36 cellular contexts compared by ENCODE assay signal in genomic region chrX:122244080-122244479, GRCh38.
A peak's percentile ranks its signal among the peaks of the same experiment; 100 is the strongest.
DNase-seq lines count a peak whose midpoint lies in the region; ATAC-seq, FAIRE-seq and TF ChIP-seq lines count a peak whose summit lies in the region.
"Had no signal": no experiment of that assay in that cellular context is flagged by ENCODE, and none has a peak within 500 bp of the region (broad histone marks: within the 10 kb centered on the region; RNA-seq: fewer than 3 reads in every experiment).

No MANE protein-coding gene starts in this region.

- H4K91ac ChIP-seq in H1 (replicated peaks; ENCODE audit: insufficient read length, low read length) = no peak overlapping the region

- POLR2A ChIA-PET in A549 (lab: Yijun Ruan, JAX) = no interaction called here
- POLR2A ChIA-PET in WTC11 (lab: Charles Lee) = no interaction called here
- POLR2A ChIA-PET in H1 (lab: Charles Lee; ENCODE audit: partially characterized antibody) = interaction anchor here (0.6 to 2.9 kb wide), 6 partner anchors 9 to 394 kb away, joined by 3 to 17 read pairs (median 4); no protein-coding TSS in a partner anchor

- H2AFZ ChIP-seq in GM23338 (no peak overlapping the region), H1 (ENCODE audit: low read length) (no peak overlapping the region)

- intact Hi-C loops in left ventricle myocardium inferior (cut with micrococcal nuclease) = no loop called here

- no peak overlapping the region for H3K14ac ChIP-seq in H1 (ENCODE audit: insufficient read length)

- H3K56ac ChIP-seq in H1 (replicated peaks; ENCODE audit: insufficient read length, low read depth, low read length) = no peak overlapping the region

- TF ChIP-seq RAD21 in A549 (conservative IDR thresholded peaks at IDR 0.05 in 1 of 2, IDR thresholded peaks at IDR 0.05 in 1 of 2) (no peak), H1 (IDR thresholded peaks at IDR 0.05 in 1 of 2, conservative IDR thresholded peaks at IDR 0.05 in 1 of 2; ENCODE audit: low read depth in 2 of 2, low read length in 2 of 2) (no peak)

- no peak overlapping the region for H4K5ac ChIP-seq in H1 (ENCODE audit: insufficient read length, low read depth, low read length)

- H3K9me2 ChIP-seq in GM23338 (ENCODE audit: insufficient read depth) = no peaks in the 10 kb centered on the region

- peaks cover 18% of the 10 kb centered on the region for H3K36me3 ChIP-seq in GM23338 (ENCODE audit: insufficient read depth)
- peaks cover 0 to 43% (median 7%) of the 10 kb centered on the region in 4 experiments; a peak in 5 of 8 replicates for H3K36me3 ChIP-seq in H1 (ENCODE audit: control insufficient read depth in 2 of 4, insufficient read depth in 4 of 4, low read length in 3 of 4)
- no peaks in the 10 kb centered on the region for H3K36me3 ChIP-seq in left ventricle myocardium inferior
- H3K36me3 ChIP-seq in SJCRH30 = no peaks in the 10 kb centered on the region
- H3K36me3 ChIP-seq: BE2C; BLaER1; BLaER1 treated with 17β-estradiol and CSF1 and Interleukin-3, amounts not matched to agents 10 nM and 100 nM had no signal

- H3K4me1 ChIP-seq in A549 (no peaks in the 10 kb centered on the region), GM23338 (ENCODE audit: insufficient read depth) (no peaks in the 10 kb centered on the region; the same call in none of the 2 replicates), H1 (replicated peaks in 1 of 4; ENCODE audit: control insufficient read depth in 3 of 4, insufficient read depth in 4 of 4, low read length in 3 of 4) (no peaks in the 10 kb centered on the region; a peak in 1 of 7 replicates), left ventricle myocardium inferior (no peaks in the 10 kb centered on the region), SJCRH30 (no peaks in the 10 kb centered on the region)
- H3K4me1 ChIP-seq: BE2C; BLaER1; BLaER1 treated with 17β-estradiol and CSF1 and Interleukin-3, amounts not matched to agents 10 nM and 100 nM; Caco-2 had no signal

- ATAC-seq in A549 = no peak
- ATAC-seq in GM23338 = no peak
- no peak for ATAC-seq in WTC11
- ATAC-seq: CD8-positive, alpha-beta T cell had no signal

- H2BK15ac ChIP-seq in H1 (ENCODE audit: low read length) = no peak overlapping the region

- TF ChIP-seq POLR2A in A549 (IDR thresholded peaks at IDR 0.05; ENCODE audit: low read length) (no peak), H1 (IDR thresholded peaks at IDR 0.05; ENCODE audit: control extremely low read depth in 1 of 2, low read depth in 2 of 2, low read length in 2 of 2) (peak in 1 of 2 experiments; percentile 79; a peak in 2 of 3 replicates)

- H3K4me2 ChIP-seq in A549 (no peak overlapping the region), GM23338 (no peak overlapping the region), H1 (ENCODE audit: insufficient read depth in 1 of 2, low read depth in 2 of 2, low read length in 2 of 2) (no peak overlapping the region)
- H3K4me2 ChIP-seq: BLaER1; BLaER1 treated with 17β-estradiol and CSF1 and Interleukin-3, amounts not matched to agents 10 nM and 100 nM had no signal

- H3K79me2 ChIP-seq in GM23338 (replicated peaks; ENCODE audit: insufficient read depth) = no peaks in the 10 kb centered on the region
- no peaks in the 10 kb centered on the region for H3K79me2 ChIP-seq in H1 (ENCODE audit: control insufficient read depth in 1 of 2, insufficient read depth in 2 of 2, low read length in 2 of 2)

- H3K27me3 Mint-ChIP-seq in GM23338 (ENCODE audit: insufficient read depth, low read depth, poor library complexity) = peaks cover 12% of the 10 kb centered on the region
- no peaks in the 10 kb centered on the region; the same call in 1 of the 2 replicates for H3K27me3 Mint-ChIP-seq in WTC11 (ENCODE audit: low read depth)
- H3K27me3 Mint-ChIP-seq: B cell; CD4-positive, alpha-beta memory T cell; CD4-positive, alpha-beta T cell; CD4-positive, CD25-positive, alpha-beta regulatory T cell had no signal

- H2BK120ac ChIP-seq in H1 (replicated peaks; ENCODE audit: low read depth, low read length) = no peak overlapping the region

- H4K20me1 ChIP-seq in GM23338 (replicated peaks; ENCODE audit: insufficient read depth) (peaks cover 3% of the 10 kb centered on the region; the same call in 1 of the 2 replicates), H1 (replicated peaks in 1 of 2; ENCODE audit: control insufficient read depth in 1 of 2, insufficient read depth in 2 of 2, low read length in 2 of 2) (peaks cover 0 to 2% of the 10 kb centered on the region in 2 experiments)
- H4K20me1 ChIP-seq: BLaER1; BLaER1 treated with 17β-estradiol and CSF1 and Interleukin-3, amounts not matched to agents 10 nM and 100 nM had no signal

- DNase-seq in A549 (ENCODE audit: low read depth in 1 of 2, low spot score in 1 of 2) (no peak), GM23338 (ENCODE audit: low spot score) (no peak), WTC11 (ENCODE audit: low spot score) (no peak), H1 (ENCODE audit: low read depth in 1 of 2, low spot score in 2 of 2) (no peak), left ventricle myocardium inferior (no peak), NCI-H345 (lab: John Stamatoyannopoulos, UW) (no peak), SJCRH30 (no peak)
- no peak for DNase-seq in stimulated activated CD4-positive, alpha-beta T cell treated with anti-CD3 and anti-CD28 coated beads, Interleukin-1b, Interleukin-23, amount 100 ng/mL, for 48 hours
- DNase-seq: 8988T; ACHN; AML-193; BE2C; C1 segment of cervical spinal cord; Caco-2; Calu3; CD4-positive, alpha-beta memory T cell; CD4-positive, alpha-beta T cell; CD4-positive, CD25-positive, alpha-beta regulatory T cell; CD8-positive, alpha-beta memory T cell; CD8-positive, alpha-beta T cell; COR-L47; DMS 273 treated with DMSO at 0.1 percent for 48 hours; DMS153; DMS53; DMS79; DMS79 treated with DMSO at 0.1 percent for 48 hours; DND-41; EL had no signal

- no peak for TF ChIP-seq EP300 in A549 (IDR thresholded peaks at IDR 0.05)
- no peak for TF ChIP-seq EP300 in H1 (IDR thresholded peaks at IDR 0.05; ENCODE audit: borderline replicate concordance in 1 of 2, low read depth in 2 of 2, low read length in 2 of 2)

- H3K4me1 Mint-ChIP-seq in GM23338 = peaks cover 28% of the 10 kb centered on the region; the same call in 2 of the 3 replicates
- H3K4me1 Mint-ChIP-seq in WTC11 = peaks cover 58% of the 10 kb centered on the region
- H3K4me1 Mint-ChIP-seq: B cell; CD14-positive monocyte; CD4-positive, alpha-beta memory T cell; CD4-positive, CD25-positive, alpha-beta regulatory T cell; CD8-positive, alpha-beta memory T cell had no signal

- H2BK5ac ChIP-seq in H1 (ENCODE audit: low read depth, low read length) = no peak overlapping the region

- no peak overlapping the region for H2BK12ac ChIP-seq in H1 (ENCODE audit: low read depth, low read length)

- TF ChIP-seq CTCF in A549 (IDR thresholded peaks at IDR 0.05) (no peak), GM23338 (conservative IDR thresholded peaks at IDR 0.05; ENCODE audit: low read depth in 2 of 2) (no peak), WTC11 (IDR thresholded peaks at IDR 0.05) (no peak), H1 (IDR thresholded peaks at IDR 0.05; ENCODE audit: control extremely low read depth in 1 of 3, insufficient read depth in 1 of 3, low read depth in 1 of 3, low read length in 3 of 3) (no peak), left ventricle myocardium inferior (IDR thresholded peaks at IDR 0.05; ENCODE audit: borderline replicate concordance) (no peak)

- 6% methylated on average over 2 of the region's 2 CpGs for WGBS in A549 (ENCODE audit: missing lambda C conversion rate)
- whole genome bisulfite sequencing in H1 (ENCODE audit: extremely low coverage in 1 of 2, insufficient coverage in 1 of 2, insufficient read length in 1 of 2, insufficient replicate concordance in 2 of 2, low coverage in 1 of 2, low lambda C conversion rate in 2 of 2, missing lambda C conversion rate in 1 of 2), 2 experiments = 79% methylated on average over 2 of the region's 2 CpGs; no CpG with 5 or more reads in 1 of the 2 experiments

- no peak overlapping the region for H3K27ac ChIP-seq in A549
- no peak overlapping the region for H3K27ac ChIP-seq in GM23338 (ENCODE audit: low read depth)
- no peak overlapping the region for H3K27ac ChIP-seq in H1 (ENCODE audit: low read depth, low read length)
- no peak overlapping the region for H3K27ac ChIP-seq in left ventricle myocardium inferior (replicated peaks)
- no peak overlapping the region for H3K27ac ChIP-seq in SJCRH30
- H3K27ac ChIP-seq: 22Rv1; BLaER1; BLaER1 treated with 17β-estradiol and CSF1 and Interleukin-3, amounts not matched to agents 10 nM and 100 nM; C4-2B had no signal

- no peak overlapping the region for H3K4me3 ChIP-seq in A549
- no peak overlapping the region for H3K4me3 ChIP-seq in GM23338
- H3K4me3 ChIP-seq in H1 (ENCODE audit: extremely low read depth in 1 of 4, insufficient read depth in 2 of 4, low read depth in 3 of 4, low read length in 4 of 4) = no peak overlapping the region
- no peak overlapping the region for H3K4me3 ChIP-seq in left ventricle myocardium inferior
- no peak overlapping the region for H3K4me3 ChIP-seq in SJCRH30
- H3K4me3 ChIP-seq: BLaER1; BLaER1 treated with 17β-estradiol and CSF1 and Interleukin-3, amounts not matched to agents 10 nM and 100 nM had no signal

- H3K23me2 ChIP-seq in H1 (ENCODE audit: low read depth, low read length) = no peaks in the 10 kb centered on the region

- no peaks in the 10 kb centered on the region for H3K79me1 ChIP-seq in H1 (ENCODE audit: low read depth, low read length)

- H3K27ac Mint-ChIP-seq in GM23338 (no peak overlapping the region), WTC11 (no peak overlapping the region)
- H3K27ac Mint-ChIP-seq: B cell; CD14-positive monocyte; CD4-positive, alpha-beta memory T cell; CD4-positive, alpha-beta T cell; CD4-positive, CD25-positive, alpha-beta regulatory T cell; CD8-positive, alpha-beta memory T cell; CD8-positive, alpha-beta T cell had no signal

- no peak overlapping the region for H3K9ac ChIP-seq in H1 (replicated peaks in 1 of 4; ENCODE audit: extremely low read depth in 1 of 4, low read depth in 3 of 4, low read length in 3 of 4)
- H3K9ac ChIP-seq: BLaER1; BLaER1 treated with 17β-estradiol and CSF1 and Interleukin-3, amounts not matched to agents 10 nM and 100 nM had no signal

- FAIRE-seq in A549 (lab: Jason Lieb, UNC) (peak; percentile 97), H1 (lab: Jason Lieb, UNC) (peak; percentile 24)
- FAIRE-seq: A204.1, D721Med had no signal

- no peak overlapping the region for H2AK5ac ChIP-seq in H1 (ENCODE audit: low read depth, low read length)

- H3K36me3 Mint-ChIP-seq in GM23338 (ENCODE audit: low read depth) = peaks cover 30% of the 10 kb centered on the region
- H3K36me3 Mint-ChIP-seq in WTC11 = peaks cover 21% of the 10 kb centered on the region
- H3K36me3 Mint-ChIP-seq: CD14-positive monocyte; CD4-positive, alpha-beta memory T cell; CD4-positive, CD25-positive, alpha-beta regulatory T cell; CD8-positive, alpha-beta memory T cell; CD8-positive, alpha-beta T cell had no signal

- H3K9me3 ChIP-seq in A549 (no peaks in the 10 kb centered on the region), H1 (ENCODE audit: insufficient read depth in 2 of 2, low read depth in 1 of 2, low read length in 1 of 2) (no peaks in the 10 kb centered on the region), left ventricle myocardium inferior (replicated peaks) (no peaks in the 10 kb centered on the region), SJCRH30 (replicated peaks) (no peaks in the 10 kb centered on the region)
- H3K9me3 ChIP-seq: BE2C, Caco-2 had no signal

- no peak overlapping the region for H4K8ac ChIP-seq in H1 (ENCODE audit: extremely low read depth, insufficient read depth, low read length)

- H3F3A ChIP-seq in GM23338 (replicated peaks; ENCODE audit: low read depth) = 0 out of 2 replicates have a peak, but pooled peaks cover 4% of the 10 kb centered on the region

- no peak overlapping the region for H3K4ac ChIP-seq in H1 (replicated peaks; ENCODE audit: insufficient read length, low read depth, low read length)

- H3K9me3 Mint-ChIP-seq in GM23338 (no peaks in the 10 kb centered on the region; the same call in 2 of the 3 replicates), WTC11 (no peaks in the 10 kb centered on the region)
- H3K9me3 Mint-ChIP-seq: CD4-positive, alpha-beta T cell; CD8-positive, alpha-beta T cell had no signal

- no peak overlapping the region for H3K23ac ChIP-seq in H1 (ENCODE audit: insufficient read length)

- CTCF ChIA-PET in A549 (lab: Yijun Ruan, JAX) = no interaction called here
- CTCF ChIA-PET in WTC11 (lab: Charles Lee) = no interaction called here
- CTCF ChIA-PET in H1 (lab: Charles Lee; ENCODE audit: partially characterized antibody) = interaction anchor here (1.7 kb wide), 1 partner anchor 8 kb away, joined by 6 read pairs; no protein-coding TSS in a partner anchor

- H3K27me3 ChIP-seq in GM23338 (ENCODE audit: insufficient read depth) = no peaks in the 10 kb centered on the region
- H3K27me3 ChIP-seq in H1 (replicated peaks in 1 of 4; ENCODE audit: control insufficient read depth in 3 of 4, extremely low read depth in 1 of 4, insufficient read depth in 3 of 4, low read length in 3 of 4) = no peaks in the 10 kb centered on the region
- no peaks in the 10 kb centered on the region for H3K27me3 ChIP-seq in left ventricle myocardium inferior (ENCODE audit: low read depth)
- H3K27me3 ChIP-seq in SJCRH30 = no peaks in the 10 kb centered on the region
- H3K27me3 ChIP-seq: BE2C had no signal

- H2BK20ac ChIP-seq in H1 (ENCODE audit: low read length) = no peak overlapping the region

- H3K4me3 Mint-ChIP-seq in GM23338 (no peak overlapping the region), WTC11 (no peak overlapping the region)
- H3K4me3 Mint-ChIP-seq: B cell; CD14-positive monocyte; CD4-positive, alpha-beta memory T cell; CD4-positive, alpha-beta T cell; CD4-positive, CD25-positive, alpha-beta regulatory T cell; CD8-positive, alpha-beta memory T cell; CD8-positive, alpha-beta T cell had no signal

- H3K18ac ChIP-seq in H1 (ENCODE audit: extremely low read depth, low read length) = no peak overlapping the region
